8 cellular contexts compared by ENCODE assay signal in genomic region chr1:210407207-210407886, GRCh38.
DNase-seq lines count a peak whose midpoint lies in the region; ATAC-seq and TF ChIP-seq lines count a peak whose summit lies in the region.

No MANE protein-coding gene starts in this region.

- no peaks in the 10 kb centered on the region for H3K27me3 ChIP-seq in right cardiac atrium (ENCODE audit: control insufficient read depth, insufficient read depth)
- no peaks in the 10 kb centered on the region for H3K27me3 ChIP-seq in smooth muscle cell (ENCODE audit: low read depth)

- peak; percentile 83 for TF ChIP-seq CTCF in NB4 (IDR thresholded peaks at IDR 0.05; ENCODE audit: low read depth, low read length)
- TF ChIP-seq CTCF in smooth muscle cell (IDR thresholded peaks at IDR 0.05; ENCODE audit: borderline replicate concordance, insufficient read depth, poor library complexity, severe bottlenecking): peak; percentile 92

- H3K36me3 ChIP-seq in smooth muscle cell (ENCODE audit: low read depth): no peaks in the 10 kb centered on the region

- DNase-seq in GM03348 (ENCODE audit: low spot score) (peak; percentile 85), HCEC 1CT (peak; percentile 52), NB4 (ENCODE audit: low read depth) (peak; percentile 68), SW480 (ENCODE audit: low spot score) (peak; percentile 58), right cardiac atrium (peak; percentile 59 to 88 (median 80)), smooth muscle cell (lab: John Stamatoyannopoulos, UW; ENCODE audit: unreplicated experiment) (peak; percentile 25)
- peak; percentile 59 for DNase-seq in activated naive CD8-positive, alpha-beta T cell treated with anti-CD3 and anti-CD28 coated beads, Interleukin-2, amount 50 U/mL, for 16 hours (ENCODE audit: low read depth, low spot score)

- no peaks in the 10 kb centered on the region for H3F3A ChIP-seq in smooth muscle cell (ENCODE audit: low read depth)

- H3K4me1 ChIP-seq in right cardiac atrium (ENCODE audit: control insufficient read depth, insufficient read depth, low read length) (no peaks in the 10 kb centered on the region), smooth muscle cell (ENCODE audit: low read depth) (peaks cover 8% of the 10 kb centered on the region)

- 26% methylated on average over 9 of the region's 9 CpGs for WGBS in right cardiac atrium
- WGBS in smooth muscle cell (ENCODE audit: low lambda C conversion rate): 25% methylated on average over 9 of the region's 9 CpGs

- H3K4me3 ChIP-seq in NB4 (ENCODE audit: low read depth, low read length) (no peak overlapping the region), right cardiac atrium (ENCODE audit: low read length) (no peak overlapping the region), smooth muscle cell (no peak overlapping the region)

- TF ChIP-seq POLR2A in NB4 (IDR thresholded peaks at IDR 0.05; ENCODE audit: extremely low read depth, insufficient read length) (no peak), GM18505 (IDR thresholded peaks at IDR 0.05; ENCODE audit: borderline replicate concordance, extremely low read depth, insufficient read depth, insufficient read length) (no peak)

- H3K27ac ChIP-seq in right cardiac atrium (ENCODE audit: low read length): no peak overlapping the region
- H3K27ac ChIP-seq in smooth muscle cell (ENCODE audit: low read depth): no peak overlapping the region

- no peak overlapping the region for H3K9ac ChIP-seq in smooth muscle cell (ENCODE audit: low read depth)

- no peak overlapping the region for H3K4me2 ChIP-seq in smooth muscle cell

- no peaks in the 10 kb centered on the region for H4K20me1 ChIP-seq in smooth muscle cell (ENCODE audit: low read depth)

- ATAC-seq in right cardiac atrium (peak in 1 of 2 donors; percentile 70), GM18505 (IDR thresholded peaks at IDR 0.05; ENCODE audit: unreplicated experiment) (no peak)

- intact Hi-C loops in right cardiac atrium (cut with DNase I): loop anchor here in 3 of 4 donors (2.0 to 10.0 kb wide), 3 partner anchors 727 to 730 kb away; partner anchors contain the start of gene KCNH1 (in 2 of the 3)

- H3K9me3 ChIP-seq in right cardiac atrium (ENCODE audit: control insufficient read depth, low read length): no peaks in the 10 kb centered on the region
- H3K9me3 ChIP-seq in smooth muscle cell (replicated peaks; ENCODE audit: low read depth): no peaks in the 10 kb centered on the region

- H3K79me2 ChIP-seq in smooth muscle cell (ENCODE audit: low read depth): no peaks in the 10 kb centered on the region

- H2AFZ ChIP-seq in smooth muscle cell (ENCODE audit: low read depth): no peak overlapping the region

Comparison
In these comparisons a context has a peak if more than half of its experiments do, and no peak if none do; other contexts are left out.
1. DNase-seq: peak in every context shown above with its lines; median percentile 85 in GM03348; 80 in right cardiac atrium; 68 in NB4; 59 in activated naive CD8-positive, alpha-beta T cell treated with anti-CD3 and anti-CD28 coated beads, Interleukin-2, amount 50 U/mL, for 16 hours; 58 in SW480; 52 in HCEC 1CT; 25 in smooth muscle cell.